In the genomic region with DNA sequence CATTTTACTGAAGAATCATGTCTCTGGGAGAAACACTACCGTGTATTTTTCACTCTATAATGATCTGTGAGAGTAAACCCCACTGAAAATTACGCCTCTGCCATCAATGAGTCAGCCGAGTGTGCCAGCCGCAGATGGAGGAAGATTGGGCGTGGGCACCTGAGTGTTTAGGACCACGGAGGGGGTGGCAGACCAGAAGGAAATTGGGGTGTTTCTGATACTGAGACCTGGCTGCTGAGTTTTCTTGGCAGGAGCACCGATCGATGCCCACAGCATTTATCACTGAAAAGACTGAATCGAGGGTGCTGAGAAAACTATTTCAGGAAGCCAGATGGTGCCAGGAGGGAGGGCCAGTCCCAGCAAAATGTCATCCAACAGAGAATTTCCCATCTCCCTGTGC, we compare ENCODE assay signal across 15 cellular contexts.
DNase-seq lines count a peak whose midpoint lies in the region; ATAC-seq and TF ChIP-seq lines count a peak whose summit lies in the region.
"Had no signal": no experiment of that assay in that cellular context is flagged by ENCODE, and none has a peak within 500 bp of the region (broad histone marks: within the 10 kb centered on the region; RNA-seq: fewer than 3 reads in every experiment).

No MANE protein-coding gene starts in this region.

- H3K79me1 ChIP-seq in trophoblast cell (ENCODE audit: low read length), result no peaks in the 10 kb centered on the region

- no peak overlapping the region for H3K4ac ChIP-seq in trophoblast cell (ENCODE audit: low read depth, low read length)

- peaks cover 0 to under 1% (median 0%) of the 10 kb centered on the region in 45 donors for H3K27me3 ChIP-seq in dorsolateral prefrontal cortex
- H3K27me3 ChIP-seq in trophoblast cell (ENCODE audit: insufficient read depth, low read length), result no peaks in the 10 kb centered on the region
- H3K27me3 ChIP-seq: BLaER1 had no signal

- no peak overlapping the region for H3K4me2 ChIP-seq in trophoblast cell (ENCODE audit: low read length)
- H3K4me2 ChIP-seq: BLaER1 had no signal

- H3K4me3 ChIP-seq in dorsolateral prefrontal cortex, result no peak overlapping the region
- no peak overlapping the region for H3K4me3 ChIP-seq in trophoblast cell (ENCODE audit: low read depth, low read length)
- H3K4me3 ChIP-seq: BLaER1, GM23248 had no signal

- intact Hi-C loops in dorsolateral prefrontal cortex (cut with DNase I), result no loop called here

- H2AK5ac ChIP-seq in trophoblast cell (ENCODE audit: low read length), result no peak overlapping the region

- peak overlapping the region; percentile 30 for H4K12ac ChIP-seq in trophoblast cell (ENCODE audit: low read depth, low read length)

- no peak overlapping the region for H2AFZ ChIP-seq in trophoblast cell (ENCODE audit: insufficient read depth, low read length, poor library complexity)
- H2AFZ ChIP-seq: GM23248 had no signal

- no peak overlapping the region for H2BK5ac ChIP-seq in trophoblast cell (ENCODE audit: low read depth, low read length, poor library complexity)

- H3K4me1 ChIP-seq in trophoblast cell (ENCODE audit: control insufficient read depth in 1 of 2, insufficient read depth in 2 of 2, low read length in 2 of 2), result no peaks in the 10 kb centered on the region
- H3K4me1 ChIP-seq: BLaER1, Caco-2 had no signal

- TF ChIP-seq CTCF in dorsolateral prefrontal cortex (IDR thresholded peaks at IDR 0.05 in 54 of 56, conservative IDR thresholded peaks at IDR 0.05 in 2 of 56; ENCODE audit: low read depth in 1 of 56, partially characterized antibody in 56 of 56) (no peak), GM10248 (IDR thresholded peaks at IDR 0.05; ENCODE audit: control extremely low read depth, extremely low read depth, low read depth, missing control alignments) (no peak)

- no peak overlapping the region for H3K27ac ChIP-seq in dorsolateral prefrontal cortex
- no peak overlapping the region for H3K27ac ChIP-seq in trophoblast cell (ENCODE audit: low read depth, low read length)
- H3K27ac ChIP-seq: 22Rv1, BLaER1, GM23248 had no signal

- H3K18ac ChIP-seq in trophoblast cell (ENCODE audit: low read length), result no peak overlapping the region

- no peak overlapping the region for H3K14ac ChIP-seq in trophoblast cell (ENCODE audit: low read length)

- H3K9ac ChIP-seq in trophoblast cell (ENCODE audit: low read length), result no peak overlapping the region
- H3K9ac ChIP-seq: BLaER1, GM23248 had no signal

- DNase-seq in NCI-H2171 treated with DMSO at 0.1 percent for 48 hours (lab: John Stamatoyannopoulos, UW), result peak; percentile 71
- DNase-seq in NCI-H2171 (lab: John Stamatoyannopoulos, UW), result no peak
- peak in 7 of 10 donors; percentile 53 to 76 (median 66) for DNase-seq in dorsolateral prefrontal cortex
- DNase-seq in trophoblast cell, result no peak
- DNase-seq in GM10248 (ENCODE audit: extremely low spot score), result no peak
- DNase-seq: Caco-2; CD8-positive, alpha-beta memory T cell; DND-41; GF-D8; GM23248 had no signal

- H4K8ac ChIP-seq in trophoblast cell (ENCODE audit: low read depth, low read length), result no peak overlapping the region

- no peak overlapping the region for H2BK12ac ChIP-seq in trophoblast cell (ENCODE audit: low read length)

- CTCF ChIA-PET in GM10248 (lab: Yijun Ruan, JAX), result no interaction called here

- H3K23ac ChIP-seq in trophoblast cell (ENCODE audit: low read length), result no peak overlapping the region

- no CpG with 5 or more reads among the region's 9 CpGs for WGBS in trophoblast cell (ENCODE audit: extremely low coverage, insufficient coverage, insufficient read length)

- no peak overlapping the region for H4K91ac ChIP-seq in trophoblast cell (ENCODE audit: low read depth, low read length)

- no peak overlapping the region for H2BK120ac ChIP-seq in trophoblast cell (ENCODE audit: insufficient read depth, low read length, poor library complexity)

- H3K36me3 ChIP-seq in trophoblast cell (ENCODE audit: control insufficient read depth in 1 of 2, insufficient read depth in 2 of 2, low read length in 2 of 2), result no peaks in the 10 kb centered on the region
- H3K36me3 ChIP-seq: BLaER1 had no signal

- H3K79me2 ChIP-seq in trophoblast cell (ENCODE audit: control insufficient read depth, insufficient read depth, low read length, poor library complexity), result no peaks in the 10 kb centered on the region

- ATAC-seq in HG03378 (IDR thresholded peaks at IDR 0.05; ENCODE audit: unreplicated experiment), result no peak
- ATAC-seq in HG02588 (IDR thresholded peaks at IDR 0.05; ENCODE audit: unreplicated experiment), result no peak
- ATAC-seq: HCT116 had no signal

- H3K9me3 ChIP-seq in trophoblast cell (ENCODE audit: insufficient read depth, low read depth, low read length), result no peaks in the 10 kb centered on the region
- H3K9me3 ChIP-seq: BLaER1, Caco-2 had no signal

- POLR2A ChIA-PET in GM10248 (lab: Yijun Ruan, JAX), result no interaction called here

Comparison
In these comparisons a context has a peak if more than half of its experiments do, and no peak if none do; other contexts are left out.
1. DNase-seq: peak in NCI-H2171 treated with DMSO at 0.1 percent for 48 hours (single experiment) and dorsolateral prefrontal cortex (7 of 10); none in NCI-H2171 (single experiment), trophoblast cell (0 of 2) and GM10248 (single experiment).